1 cellular context compared by ENCODE assay signal in genomic region chr17:81683584-81684441, GRCh38.
TF ChIP-seq lines count a peak whose summit lies in the region.

ARL16 (minus strand) TSS chr17:81683797; CDS start chr17:81683753, 44 bp downstream.
HGS (plus strand) TSS chr17:81684011; CDS start chr17:81684067, 56 bp downstream.

TF ChIP-seq in K562, 482 proteins besides CTCF, POLR2A, EP300 and RAD21 (continued from another document and continues in another):
- TF ChIP-seq E2F6 (IDR thresholded peaks at IDR 0.05; ENCODE audit: borderline replicate concordance in 1 of 2, extremely low read depth in 1 of 2, insufficient read depth in 1 of 2, insufficient read length in 1 of 2, low read depth in 1 of 2, low read length in 1 of 2, poor library complexity in 1 of 2, severe bottlenecking in 1 of 2) (peak in 1 of 2 experiments; percentile 63), HMG20B (CRISPR knock-in tag; IDR thresholded peaks at IDR 0.05) (no peak), ZNF12 (CRISPR knock-in tag; IDR thresholded peaks at IDR 0.05) (no peak), POLR3G (IDR thresholded peaks at IDR 0.05; ENCODE audit: extremely low read depth, insufficient read length, insufficient replicate concordance) (no peak), GATAD2B (IDR thresholded peaks at IDR 0.05; ENCODE audit: borderline replicate concordance) (peak; percentile 83; the same call in 1 of the 2 replicates), SMARCA5 (IDR thresholded peaks at IDR 0.05) (no peak), IRF1 (CRISPR knock-in tag; IDR thresholded peaks at IDR 0.05; ENCODE audit: borderline replicate concordance) (no peak), ETS2 (tag; IDR thresholded peaks at IDR 0.05; ENCODE audit: borderline replicate concordance, poor library complexity, severe bottlenecking) (no peak), HLTF (IDR thresholded peaks at IDR 0.05) (no peak), BDP1 (IDR thresholded peaks at IDR 0.05; ENCODE audit: insufficient read depth, insufficient read length) (no peak), DNMT1 (IDR thresholded peaks at IDR 0.05) (no peak), MAFF (IDR thresholded peaks at IDR 0.05; ENCODE audit: low read length) (no peak), HDAC8 (tag; IDR thresholded peaks at IDR 0.05) (no peak), HDAC1 (IDR thresholded peaks at IDR 0.05) (peak in 1 of 2 experiments; percentile 84; a peak in 2 of 4 replicates), BRCA1 (IDR thresholded peaks at IDR 0.05) (no peak), BRCA1 (CRISPR knock-in tag; IDR thresholded peaks at IDR 0.05) (no peak), ZNF609 (CRISPR knock-in tag; IDR thresholded peaks at IDR 0.05; ENCODE audit: borderline replicate concordance) (no peak), DLX4 (CRISPR knock-in tag; IDR thresholded peaks at IDR 0.05) (no peak), BHLHE40 (IDR thresholded peaks at IDR 0.05; ENCODE audit: low read length) (no peak), BRD9 (IDR thresholded peaks at IDR 0.05; ENCODE audit: low read depth, partially characterized antibody) (no peak), GTF2A2 (tag; IDR thresholded peaks at IDR 0.05) (no peak), DACH1 (IDR thresholded peaks at IDR 0.05; ENCODE audit: partially characterized antibody) (no peak), MED1 (CRISPR knock-in tag; IDR thresholded peaks at IDR 0.05; ENCODE audit: borderline replicate concordance) (no peak), SMARCA4 (IDR thresholded peaks at IDR 0.05) (no peak), ZFPM2 (CRISPR knock-in tag; IDR thresholded peaks at IDR 0.05) (no peak), NFYB (IDR thresholded peaks at IDR 0.05; ENCODE audit: extremely low read depth, insufficient read length) (peak; percentile 94), SOX6 (IDR thresholded peaks at IDR 0.05) (peak; percentile 74; the same call in 1 of the 2 replicates), NEUROD1 (IDR thresholded peaks at IDR 0.05; ENCODE audit: borderline replicate concordance, low read depth, low read length, partially characterized antibody) (peak; percentile 98), FOSL1 (tag; conservative IDR thresholded peaks at IDR 0.05) (peak; percentile 92), NCOR1 (IDR thresholded peaks at IDR 0.05) (no peak), RBM22 (IDR thresholded peaks at IDR 0.05; ENCODE audit: low read depth, low read length, poor library complexity, severe bottlenecking) (no peak), RFX1 (IDR thresholded peaks at IDR 0.05) (no peak; the same call in 1 of the 2 replicates), RBFOX2 (IDR thresholded peaks at IDR 0.05; ENCODE audit: low read depth, low read length) (peak; percentile 86), NKRF (IDR thresholded peaks at IDR 0.05; ENCODE audit: borderline replicate concordance) (peak; percentile 75), HIVEP1 (CRISPR knock-in tag; IDR thresholded peaks at IDR 0.05) (no peak), ZNF586 (CRISPR knock-in tag; conservative IDR thresholded peaks at IDR 0.05) (no peak), ESRRA (IDR thresholded peaks at IDR 0.05; ENCODE audit: borderline replicate concordance, low read depth) (0 out of 2 replicates have a peak, but pooled peaks have one; percentile 49), MAFK (IDR thresholded peaks at IDR 0.05; ENCODE audit: low read length) (no peak), ZBTB8A (IDR thresholded peaks at IDR 0.05; ENCODE audit: partially characterized antibody) (no peak), RB1 (IDR thresholded peaks at IDR 0.05; ENCODE audit: low read depth) (peak; percentile 74), THRAP3 (IDR thresholded peaks at IDR 0.05; ENCODE audit: borderline replicate concordance) (no peak), ZFX (CRISPR knock-in tag; IDR thresholded peaks at IDR 0.05) (peak; percentile 57), CREB1 (IDR thresholded peaks at IDR 0.05) (peak; percentile 63), CREB1 (CRISPR knock-in tag; IDR thresholded peaks at IDR 0.05) (peak; percentile 81), RBM15 (IDR thresholded peaks at IDR 0.05; ENCODE audit: insufficient read depth, low read length) (no peak), TSHZ1 (CRISPR knock-in tag; IDR thresholded peaks at IDR 0.05) (no peak), KLF10 (CRISPR knock-in tag; IDR thresholded peaks at IDR 0.05) (no peak), CREB5 (CRISPR knock-in tag; IDR thresholded peaks at IDR 0.05) (no peak), ZNF778 (CRISPR knock-in tag; IDR thresholded peaks at IDR 0.05) (no peak), ZBTB1 (CRISPR knock-in tag; IDR thresholded peaks at IDR 0.05; ENCODE audit: borderline replicate concordance, low read depth) (no peak; the same call in 1 of the 2 replicates), EWSR1 (IDR thresholded peaks at IDR 0.05; ENCODE audit: borderline replicate concordance, low read depth, partially characterized antibody) (no peak), PCBP1 (IDR thresholded peaks at IDR 0.05; ENCODE audit: low read depth, low read length, poor library complexity, severe bottlenecking) (peak; percentile 89), ATF7 (IDR thresholded peaks at IDR 0.05) (peak; percentile 89), ZSCAN29 (IDR thresholded peaks at IDR 0.05) (no peak), SNRNP70 (optimal IDR thresholded peaks at IDR 0.05; ENCODE audit: low read depth, low read length) (no peak), JUND (IDR thresholded peaks at IDR 0.05; ENCODE audit: borderline replicate concordance, low read depth, low read length) (no peak), JUND (tag; IDR thresholded peaks at IDR 0.05; ENCODE audit: borderline replicate concordance, low read depth, low read length) (no peak), PHF20 (IDR thresholded peaks at IDR 0.05; ENCODE audit: partially characterized antibody) (peak; percentile 69), ZNF282 (CRISPR knock-in tag; IDR thresholded peaks at IDR 0.05) (no peak), HEY1 (CRISPR knock-in tag; IDR thresholded peaks at IDR 0.05; ENCODE audit: borderline replicate concordance) (no peak), NFXL1 (CRISPR knock-in tag; IDR thresholded peaks at IDR 0.05) (no peak), ZNF740 (CRISPR knock-in tag; IDR thresholded peaks at IDR 0.05) (0 out of 2 replicates have a peak, but pooled peaks have one; percentile 34), ZNF740 (tag; IDR thresholded peaks at IDR 0.05) (no peak), TCF7L2 (IDR thresholded peaks at IDR 0.05; ENCODE audit: low read depth, low read length) (no peak)
